8 cellular contexts compared by ENCODE assay signal in genomic region chr3:25648107-25648535, GRCh38. TPM values are rescaled to one million over a fixed set of nuclear protein-coding genes. Genes with fewer than 3 reads are reported as not detected.
DNase-seq lines count a peak whose midpoint lies in the region; ATAC-seq and TF ChIP-seq lines count a peak whose summit lies in the region.

No MANE protein-coding gene starts in this region.

- peak; percentile 93 for TF ChIP-seq CTCF in lung (IDR thresholded peaks at IDR 0.05; ENCODE audit: control extremely low read depth, extremely low read depth)

- H3K36me3 Mint-ChIP-seq in CD4-positive, CD25-positive, alpha-beta regulatory T cell, result peaks cover 25% of the 10 kb centered on the region
- H3K36me3 Mint-ChIP-seq in activated CD4-positive, alpha-beta T cell treated with anti-CD3 and anti-CD28 coated beads, Interleukin-2, amount 10 ng/mL, durations not matched to agents 7 days and 5 days (ENCODE audit: low read depth), result peaks cover 36% of the 10 kb centered on the region

- H3K36me3 ChIP-seq in CD4-positive, CD25-positive, alpha-beta regulatory T cell (ENCODE audit: control insufficient read depth, insufficient read depth, low read length), result peaks cover 12% of the 10 kb centered on the region
- peaks cover 1 to 2% of the 10 kb centered on the region in 2 donors for H3K36me3 ChIP-seq in lung (ENCODE audit: control insufficient read depth in 2 of 2, insufficient read depth in 2 of 2, low read length in 2 of 2)

- H3K27ac Mint-ChIP-seq in CD4-positive, CD25-positive, alpha-beta regulatory T cell, result peak overlapping the region; percentile 1 to 89 (median 3)
- no peak overlapping the region for H3K27ac Mint-ChIP-seq in activated CD4-positive, alpha-beta T cell treated with anti-CD3 and anti-CD28 coated beads, Interleukin-2, amount 10 ng/mL, durations not matched to agents 7 days and 5 days

- H3K27me3 Mint-ChIP-seq in CD4-positive, CD25-positive, alpha-beta regulatory T cell, result no peaks in the 10 kb centered on the region
- H3K27me3 Mint-ChIP-seq in activated CD4-positive, alpha-beta T cell treated with anti-CD3 and anti-CD28 coated beads, Interleukin-2, amount 10 ng/mL, durations not matched to agents 7 days and 5 days, result no peaks in the 10 kb centered on the region

- WGBS in lung, 2 donors, result 41 to 43% methylated on average over 3 of the region's 3 CpGs

- POLR2A ChIA-PET in activated CD4-positive, alpha-beta T cell treated with anti-CD3 and anti-CD28 coated beads, Interleukin-2, amount 10 ng/mL, durations not matched to agents 7 days and 5 days (lab: Charles Lee), result no interaction called here

- no peaks in the 10 kb centered on the region for H3K27me3 ChIP-seq in CD4-positive, CD25-positive, alpha-beta regulatory T cell (ENCODE audit: control insufficient read depth, insufficient read depth, low read length)
- no peaks in the 10 kb centered on the region for H3K27me3 ChIP-seq in lung (ENCODE audit: control insufficient read depth, insufficient read depth)

- H3K9me3 ChIP-seq in CD4-positive, CD25-positive, alpha-beta regulatory T cell (ENCODE audit: control insufficient read depth in 2 of 2, low read length in 2 of 2), result peaks cover 12 to 22% of the 10 kb centered on the region in 2 experiments
- no peaks in the 10 kb centered on the region for H3K9me3 ChIP-seq in lung (ENCODE audit: control insufficient read depth in 2 of 2, insufficient read depth in 1 of 2, low read length in 1 of 2)

- CTCF ChIA-PET in activated CD4-positive, alpha-beta T cell treated with anti-CD3 and anti-CD28 coated beads, Interleukin-2, amount 10 ng/mL, durations not matched to agents 7 days and 5 days (lab: Charles Lee), result interaction anchor here (0.6 to 2.9 kb wide), 19 partner anchors 12 to 218 kb away, joined by 3 to 17 read pairs (median 3); partner anchors contain the start of gene NGLY1

- peaks cover 34 to 53% (median 46%) of the 10 kb centered on the region in 4 donors for H3K4me1 Mint-ChIP-seq in CD4-positive, CD25-positive, alpha-beta regulatory T cell
- H3K4me1 Mint-ChIP-seq in activated CD4-positive, alpha-beta T cell treated with anti-CD3 and anti-CD28 coated beads, Interleukin-2, amount 10 ng/mL, durations not matched to agents 7 days and 5 days, result peaks cover 27% of the 10 kb centered on the region

- peak; percentile 92 to 93 for ATAC-seq in CD4-positive, CD25-positive, alpha-beta regulatory T cell (ENCODE audit: low read depth in 2 of 2)
- ATAC-seq in GM19438 (IDR thresholded peaks at IDR 0.05; ENCODE audit: low read depth, unreplicated experiment), result peak; percentile 97
- ATAC-seq in HG03469 (IDR thresholded peaks at IDR 0.05; ENCODE audit: unreplicated experiment), result peak; percentile 97
- ATAC-seq in lung (ENCODE audit: insufficient read depth, low FRiP score), result peak; percentile 91

- no peak overlapping the region for H3K27ac ChIP-seq in CD4-positive, CD25-positive, alpha-beta regulatory T cell (ENCODE audit: insufficient read depth, low read length, poor library complexity, severe bottlenecking)
- H3K27ac ChIP-seq in lung (ENCODE audit: low read depth in 1 of 2, low read length in 1 of 2), result no peak overlapping the region

- peak overlapping the region in 2 of 4 donors; percentile 0 to 8 for H3K4me3 Mint-ChIP-seq in CD4-positive, CD25-positive, alpha-beta regulatory T cell
- no peak overlapping the region for H3K4me3 Mint-ChIP-seq in activated CD4-positive, alpha-beta T cell treated with anti-CD3 and anti-CD28 coated beads, Interleukin-2, amount 10 ng/mL, durations not matched to agents 7 days and 5 days

- peak; percentile 72 to 88 (median 79) for DNase-seq in CD4-positive, CD25-positive, alpha-beta regulatory T cell
- DNase-seq in NCI-H748 (lab: John Stamatoyannopoulos, UW; ENCODE audit: unreplicated experiment), result peak; percentile 69
- peak; percentile 89 for DNase-seq in activated CD4-positive, alpha-beta T cell treated with anti-CD3 and anti-CD28 coated beads, Interleukin-2, amount 10 ng/mL, durations not matched to agents 7 days and 5 days
- peak; percentile 73 to 80 for DNase-seq in dermis microvascular lymphatic vessel endothelial cell (ENCODE audit: low read depth in 2 of 2)
- peak; percentile 84 for DNase-seq in lung (ENCODE audit: low spot score)
- peak; percentile 18 to 66 for DNase-seq in stimulated activated CD8-positive, alpha-beta memory T cell treated with anti-CD3 and anti-CD28 coated beads, Interleukin-15, amount 100 ng/mL, for 4 hours (ENCODE audit: low read depth in 2 of 2)

- H3K4me3 ChIP-seq in CD4-positive, CD25-positive, alpha-beta regulatory T cell (ENCODE audit: low read depth, low read length), result no peak overlapping the region
- H3K4me3 ChIP-seq in lung, result no peak overlapping the region

- H3K4me1 ChIP-seq in CD4-positive, CD25-positive, alpha-beta regulatory T cell (ENCODE audit: control insufficient read depth, insufficient read depth, low read length, poor library complexity, severe bottlenecking), result peaks cover 9% of the 10 kb centered on the region
- peaks cover 0 to 4% of the 10 kb centered on the region in 2 donors for H3K4me1 ChIP-seq in lung (ENCODE audit: control insufficient read depth in 2 of 2, insufficient read depth in 2 of 2, low read length in 2 of 2)

- peaks cover 0 to 19% (median 10%) of the 10 kb centered on the region in 7 donors for H3K9me3 Mint-ChIP-seq in CD4-positive, CD25-positive, alpha-beta regulatory T cell
- H3K9me3 Mint-ChIP-seq in activated CD4-positive, alpha-beta T cell treated with anti-CD3 and anti-CD28 coated beads, Interleukin-2, amount 10 ng/mL, durations not matched to agents 7 days and 5 days, result peaks cover 19% of the 10 kb centered on the region

RNA-seq across cellular contexts. Expression of gene TOP2B, which starts 16.6 kb away (rescaled TPM):
- total RNA-seq in CD4-positive, CD25-positive, alpha-beta regulatory T cell, result 107 TPM
- 10 to 100 TPM; 52.8 to 66.6 (median 57.4) TPM for polyA plus RNA-seq in CD4-positive, CD25-positive, alpha-beta regulatory T cell
- total RNA-seq in activated CD4-positive, alpha-beta T cell treated with anti-CD3 and anti-CD28 coated beads, Interleukin-2, amount 10 ng/mL, durations not matched to agents 7 days and 5 days, result 100 to 1,000 TPM; 117 to 122 TPM
- total RNA-seq in dermis microvascular lymphatic vessel endothelial cell (60.1 and 68.4 TPM in 2 replicates), lung (100 to 1,000 TPM in 1 of 2 donors, 10 to 100 TPM in 1; 72.8 to 260 TPM)
- polyA plus RNA-seq in lung, result 10 to 100 TPM; 32.7 to 39.6 TPM
